ENCODE assay signal across 8 cellular contexts in the genomic region with DNA sequence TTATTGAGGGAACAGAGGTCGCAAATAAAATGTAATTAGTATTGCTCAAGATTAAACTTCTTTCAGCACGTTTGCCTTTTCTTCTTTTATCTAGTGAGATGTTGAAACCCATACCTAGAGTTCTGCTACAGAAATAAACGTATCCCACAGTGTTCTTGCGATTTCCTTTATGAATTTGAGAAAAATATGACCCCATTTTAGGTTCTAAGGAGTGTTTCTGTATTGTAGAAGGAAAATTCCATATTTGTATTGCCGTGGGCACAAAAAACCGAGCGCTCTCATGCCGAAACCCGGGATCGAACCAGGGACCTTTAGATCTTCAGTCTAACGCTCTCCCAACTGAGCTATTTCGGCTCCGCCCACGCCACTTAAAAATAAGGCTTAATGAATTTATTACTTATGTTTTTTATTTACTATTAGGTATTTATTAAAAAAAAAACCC. TPM values are rescaled to one million over a fixed set of nuclear protein-coding genes. Genes with fewer than 3 reads are reported as not detected.
A peak's percentile ranks its signal among the peaks of the same experiment; 100 is the strongest.
DNase-seq lines count a peak whose midpoint lies in the region; ATAC-seq and TF ChIP-seq lines count a peak whose summit lies in the region.

No MANE protein-coding gene starts in this region.

- H3K9me2 ChIP-seq in OCI-LY1 (ENCODE audit: low read depth, low read length) = no peaks in the 10 kb centered on the region

- DNase-seq in GM12865 (ENCODE audit: low read depth) (peak; percentile 76), erythroblast (lab: John Stamatoyannopoulos, UW) (peak; percentile 86 to 92), naive B cell (peak; percentile 78)
- peak; percentile 92 for DNase-seq in activated CD8-positive, alpha-beta memory T cell treated with anti-CD3 and anti-CD28 coated beads, Interleukin-2, amount 50 U/mL, for 48 hours
- peak; percentile 56 for DNase-seq in stimulated activated naive B cell treated with anti-CD40 and anti-IgM and Interleukin-4, amounts not matched to agents 10 μg/mL and 1 μg/mL and 100 μg/mL, for 72 hours

- peak overlapping the region; percentile 82 for H3K4me2 ChIP-seq in OCI-LY1 (ENCODE audit: low read length)

- peaks cover 5 to 6% of the 10 kb centered on the region in 2 donors for H3K36me3 Mint-ChIP-seq in naive B cell
- peaks cover 5 to 6% of the 10 kb centered on the region in 2 donors for H3K36me3 Mint-ChIP-seq in stimulated activated naive B cell treated with anti-CD40 and anti-IgM and Interleukin-4, amounts not matched to agents 10 μg/mL and 1 μg/mL and 100 μg/mL, for 72 hours

- H3K4me1 ChIP-seq in OCI-LY1 (ENCODE audit: insufficient read depth, low read length, severe bottlenecking) = peaks cover 50% of the 10 kb centered on the region

- H3K9ac ChIP-seq in OCI-LY1 (ENCODE audit: low read length) = peak overlapping the region; percentile 58

- no peak for TF ChIP-seq POLR2A in erythroblast (IDR thresholded peaks at IDR 0.05; ENCODE audit: low read length)

- peak overlapping the region; percentile 73 to 95 (median 92) for H3K4me3 Mint-ChIP-seq in naive B cell
- peak overlapping the region; percentile 80 to 82 for H3K4me3 Mint-ChIP-seq in stimulated activated naive B cell treated with anti-CD40 and anti-IgM and Interleukin-4, amounts not matched to agents 10 μg/mL and 1 μg/mL and 100 μg/mL, for 72 hours

- H3K27ac Mint-ChIP-seq in naive B cell = peak overlapping the region; percentile 88 to 100 (median 99)
- H3K27ac Mint-ChIP-seq in stimulated activated naive B cell treated with anti-CD40 and anti-IgM and Interleukin-4, amounts not matched to agents 10 μg/mL and 1 μg/mL and 100 μg/mL, for 72 hours = peak overlapping the region; percentile 100

- ATAC-seq in HG03439 (IDR thresholded peaks at IDR 0.05; ENCODE audit: unreplicated experiment) (peak; percentile 38), naive B cell (ENCODE audit: low read depth in 2 of 2) (peak; percentile 49 to 50), HG03521 (IDR thresholded peaks at IDR 0.05; ENCODE audit: unreplicated experiment) (no peak)
- ATAC-seq in stimulated activated naive B cell treated with anti-CD40 and anti-IgM and Interleukin-4, amounts not matched to agents 10 μg/mL and 1 μg/mL and 100 μg/mL, for 72 hours (replicated peaks) = peak; percentile 46 to 58

- peak overlapping the region; percentile 74 for H3K4me3 ChIP-seq in GM12865 (ENCODE audit: low read depth, low read length)
- peak overlapping the region; percentile 87 for H3K4me3 ChIP-seq in OCI-LY1 (ENCODE audit: low read depth, low read length, poor library complexity, severe bottlenecking)

- H3K9me3 Mint-ChIP-seq in naive B cell = peaks cover 0 to 15% (median 7%) of the 10 kb centered on the region in 7 donors
- peaks cover 0 to 4% of the 10 kb centered on the region in 2 donors for H3K9me3 Mint-ChIP-seq in stimulated activated naive B cell treated with anti-CD40 and anti-IgM and Interleukin-4, amounts not matched to agents 10 μg/mL and 1 μg/mL and 100 μg/mL, for 72 hours

- no peaks in the 10 kb centered on the region for H4K20me1 ChIP-seq in OCI-LY1 (ENCODE audit: insufficient read depth, low read length)

- H3K79me2 ChIP-seq in OCI-LY1 (ENCODE audit: insufficient read depth, low read length) = no peaks in the 10 kb centered on the region

- H3K9me3 ChIP-seq in OCI-LY1 (ENCODE audit: low read length) = no peaks in the 10 kb centered on the region

- H3K27ac ChIP-seq in OCI-LY1 (ENCODE audit: low read depth, low read length, poor library complexity, severe bottlenecking) = peak overlapping the region; percentile 3

- no peaks in the 10 kb centered on the region for H3F3A ChIP-seq in OCI-LY1 (ENCODE audit: insufficient read depth, low read length)

- H2AFZ ChIP-seq in OCI-LY1 (ENCODE audit: low read length) = no peak overlapping the region

- H3K4me1 Mint-ChIP-seq in naive B cell = peaks cover 51 to 61% (median 54%) of the 10 kb centered on the region in 3 donors
- H3K4me1 Mint-ChIP-seq in stimulated activated naive B cell treated with anti-CD40 and anti-IgM and Interleukin-4, amounts not matched to agents 10 μg/mL and 1 μg/mL and 100 μg/mL, for 72 hours = peaks cover 29 to 51% of the 10 kb centered on the region in 2 donors

- H3K36me3 ChIP-seq in OCI-LY1 (ENCODE audit: insufficient read depth, low read length) = no peaks in the 10 kb centered on the region

- no peak for TF ChIP-seq CTCF in GM12865 (IDR thresholded peaks at IDR 0.05; ENCODE audit: insufficient read depth, low read depth, low read length, missing control alignments)
- TF ChIP-seq CTCF in OCI-LY1 (IDR thresholded peaks at IDR 0.05; ENCODE audit: low read length) = 0 out of 2 replicates have a peak, but pooled peaks have one; percentile 3

- no peaks in the 10 kb centered on the region for H3K27me3 ChIP-seq in OCI-LY1 (ENCODE audit: insufficient read depth, low read length)

- peaks cover 28 to 48% (median 35%) of the 10 kb centered on the region in 3 donors for H3K27me3 Mint-ChIP-seq in naive B cell
- peaks cover 39 to 52% of the 10 kb centered on the region in 2 donors for H3K27me3 Mint-ChIP-seq in stimulated activated naive B cell treated with anti-CD40 and anti-IgM and Interleukin-4, amounts not matched to agents 10 μg/mL and 1 μg/mL and 100 μg/mL, for 72 hours

RNA-seq across cellular contexts. Expression of a gene that starts 23.7 kb away (rescaled TPM):
- not detected for polyA plus RNA-seq in naive B cell (ENCODE audit: low read depth in 6 of 6)

RNA-seq across cellular contexts. Expression of a gene that starts 57.6 kb away (rescaled TPM):
- 10 to 100 TPM; 39.8 to 67.0 (median 54.1) TPM for polyA plus RNA-seq in naive B cell (ENCODE audit: low read depth in 6 of 6)
